Comparison of ENCODE assay signal across 8 cellular contexts in the genomic region with DNA sequence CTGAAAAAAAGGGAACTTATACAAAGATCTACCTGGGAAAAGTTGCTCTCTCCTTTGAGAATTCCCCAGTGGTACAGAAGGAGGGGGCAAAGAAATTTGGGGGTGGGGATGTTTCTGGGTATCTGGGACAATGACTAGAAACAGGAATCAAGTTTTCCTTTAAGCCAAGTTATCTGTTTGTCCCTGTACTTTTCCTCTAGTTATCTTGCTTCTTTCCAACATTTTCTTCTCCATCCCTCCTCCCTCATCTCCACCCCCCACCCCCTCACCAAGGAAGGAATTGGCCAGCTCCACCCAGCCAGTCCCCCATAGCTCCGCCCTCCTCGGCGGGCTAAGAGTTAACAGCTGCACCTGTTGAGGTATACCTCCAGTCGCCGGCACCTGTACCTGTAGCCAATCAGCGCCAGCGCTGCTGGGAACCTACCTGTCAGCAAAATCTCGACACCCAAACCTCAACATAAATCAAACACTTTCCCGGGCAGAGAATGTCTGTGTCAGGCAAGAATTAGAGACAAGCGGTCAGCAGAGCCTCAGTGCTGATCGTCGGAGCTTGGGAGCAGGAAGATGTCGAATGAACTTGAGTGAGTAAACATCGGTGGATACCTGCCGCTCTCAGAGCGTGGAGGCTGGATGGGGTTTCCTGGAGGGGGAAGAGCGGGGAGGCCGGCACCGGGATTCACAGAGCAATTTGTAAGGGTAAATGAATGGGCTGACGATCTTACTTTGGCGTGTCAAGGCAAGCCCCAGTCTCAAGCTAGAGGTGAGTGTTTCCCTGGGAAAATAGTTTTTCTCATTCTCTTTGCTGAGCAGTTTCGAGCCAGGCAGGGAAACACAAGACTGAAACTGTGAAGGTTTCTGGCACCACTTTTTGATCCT. TPM values are rescaled to one million over a fixed set of nuclear protein-coding genes. Genes with fewer than 3 reads are reported as not detected.
DNase-seq lines count a peak whose midpoint lies in the region; ATAC-seq and TF ChIP-seq lines count a peak whose summit lies in the region.

A gene (plus strand): TSS at position 370 of the 876 bp plus-strand sequence. CDS start 195 bp downstream, at position 565.

- no peak within 1 kb of the TSS for H2AFZ ChIP-seq in GM23248

- H3F3A ChIP-seq in GM23248 (ENCODE audit: insufficient read depth), result peaks cover 13% of the 10 kb centered on the region; the same call in 1 of the 2 replicates

- H3K9me2 ChIP-seq in GM23248 (ENCODE audit: insufficient read depth), result no peaks in the 10 kb centered on the region

- no peak within 1 kb of the TSS for H3K4me2 ChIP-seq in GM23248 (ENCODE audit: unreplicated experiment)

- TF ChIP-seq EP300 in tibial nerve (IDR thresholded peaks at IDR 0.05), result no peak

- H3K4me1 ChIP-seq in GM23248 (ENCODE audit: insufficient read depth), result peaks cover 15% of the 10 kb centered on the region
- H3K4me1 ChIP-seq in effector memory CD4-positive, alpha-beta T cell (ENCODE audit: control insufficient read depth, insufficient read depth, low read length, poor library complexity, severe bottlenecking), result peaks cover 45% of the 10 kb centered on the region
- H3K4me1 ChIP-seq in tibial nerve, result peaks cover 0 to 40% (median 16%) of the 10 kb centered on the region in 4 donors

- TF ChIP-seq POLR2A in tibial nerve (IDR thresholded peaks at IDR 0.05), result no peak

- no peaks in the 10 kb centered on the region for H4K20me1 ChIP-seq in GM23248 (ENCODE audit: insufficient read depth)

- 23 to 24% methylated on average over 22 of the region's 22 CpGs for WGBS in GM23248 (ENCODE audit: low coverage in 1 of 2, low lambda C conversion rate in 2 of 2, missing lambda C conversion rate in 2 of 2), 2 experiments
- 11 to 14% methylated on average over 22 of the region's 22 CpGs for WGBS in tibial nerve, 2 donors

- H3K36me3 ChIP-seq in GM23248 (ENCODE audit: low read depth), result no peaks in the 10 kb centered on the region
- H3K36me3 ChIP-seq in effector memory CD4-positive, alpha-beta T cell (ENCODE audit: control insufficient read depth, insufficient read depth, low read length), result no peaks in the 10 kb centered on the region
- no peaks in the 10 kb centered on the region for H3K36me3 ChIP-seq in tibial nerve

- TF ChIP-seq CTCF in omental fat pad (IDR thresholded peaks at IDR 0.05), result no peak
- TF ChIP-seq CTCF in tibial nerve (IDR thresholded peaks at IDR 0.05), result no peak

- no peak within 1 kb of the TSS for H3K4me3 ChIP-seq in GM23248
- H3K4me3 ChIP-seq in effector memory CD4-positive, alpha-beta T cell (ENCODE audit: insufficient read depth, low read depth, low read length, poor library complexity, severe bottlenecking), result peak within 1 kb of the TSS; percentile 12
- H3K4me3 ChIP-seq in tibial nerve, result no peak within 1 kb of the TSS

- H3K79me2 ChIP-seq in GM23248 (ENCODE audit: insufficient read depth), result no peaks in the 10 kb centered on the region

- H3K9ac ChIP-seq in GM23248, result no peak within 1 kb of the TSS

- in situ Hi-C loops in GM23248 (cut with MboI), result no loop called here

- no peak within 1 kb of the TSS for H3K27ac ChIP-seq in GM23248
- no peak within 1 kb of the TSS for H3K27ac ChIP-seq in effector memory CD4-positive, alpha-beta T cell (ENCODE audit: insufficient read depth, low read length, poor library complexity, severe bottlenecking)
- H3K27ac ChIP-seq in tibial nerve, result no peak within 1 kb of the TSS

- H3K9me3 ChIP-seq in GM23248 (ENCODE audit: low read depth), result no peaks in the 10 kb centered on the region
- no peaks in the 10 kb centered on the region for H3K9me3 ChIP-seq in effector memory CD4-positive, alpha-beta T cell (ENCODE audit: control insufficient read depth, low read length)
- no peaks in the 10 kb centered on the region for H3K9me3 ChIP-seq in tibial nerve

- H3K27me3 ChIP-seq in GM23248 (replicated peaks; ENCODE audit: insufficient read depth) (peaks cover 26% of the 10 kb centered on the region), tibial nerve (peaks cover 0 to 59% of the 10 kb centered on the region in 2 donors)
- no peaks in the 10 kb centered on the region for H3K27me3 ChIP-seq in effector memory CD4-positive, alpha-beta T cell (replicated peaks; ENCODE audit: control insufficient read depth, insufficient read depth, low read length, poor library complexity, severe bottlenecking)

- ATAC-seq in omental fat pad (ENCODE audit: low FRiP score), result peak; percentile 37
- ATAC-seq in GM19023 (IDR thresholded peaks at IDR 0.05; ENCODE audit: unreplicated experiment), result no peak

- DNase-seq in GM23248, result peak; percentile 29
- DNase-seq in NCI-H510A (lab: John Stamatoyannopoulos, UW), result peak; percentile 94
- no peak for DNase-seq in effector memory CD4-positive, alpha-beta T cell
- DNase-seq in omental fat pad (ENCODE audit: low spot score), result no peak
- DNase-seq in NCI-H1694 treated with DMSO at 0.1 percent for 48 hours (lab: John Stamatoyannopoulos, UW), result no peak
- DNase-seq in NOMO-1 treated with dmso at 0.1 percent for 144 hours (lab: John Stamatoyannopoulos, UW; ENCODE audit: unreplicated experiment), result no peak
- DNase-seq in tibial nerve (ENCODE audit: low spot score in 2 of 2), result no peak

RNA-seq across cellular contexts. Expression of the gene that starts here (rescaled TPM):
- not detected in 2 replicates for total RNA-seq in GM23248 (2014; rRNA removed; shearing (Covaris generic))
- not detected in 2 replicates for polyA plus RNA-seq in GM23248 (2016; fragmentation: Nextera tagmentation; extraction: Ambion mirVana)
- total RNA-seq in omental fat pad (1 to 10 TPM in 1 of 4 donors, under 1 TPM in 3; 0.44 to 3.3 (median 0.66) TPM), tibial nerve (not detected)

Comparison
In these comparisons a context has a peak if more than half of its experiments do, and no peak if none do; other contexts are left out.
1. Peak in DNase-seq in GM23248; RNA of the gene not detected or under 1 TPM.